2 cellular contexts compared by ENCODE assay signal in the genomic region with DNA sequence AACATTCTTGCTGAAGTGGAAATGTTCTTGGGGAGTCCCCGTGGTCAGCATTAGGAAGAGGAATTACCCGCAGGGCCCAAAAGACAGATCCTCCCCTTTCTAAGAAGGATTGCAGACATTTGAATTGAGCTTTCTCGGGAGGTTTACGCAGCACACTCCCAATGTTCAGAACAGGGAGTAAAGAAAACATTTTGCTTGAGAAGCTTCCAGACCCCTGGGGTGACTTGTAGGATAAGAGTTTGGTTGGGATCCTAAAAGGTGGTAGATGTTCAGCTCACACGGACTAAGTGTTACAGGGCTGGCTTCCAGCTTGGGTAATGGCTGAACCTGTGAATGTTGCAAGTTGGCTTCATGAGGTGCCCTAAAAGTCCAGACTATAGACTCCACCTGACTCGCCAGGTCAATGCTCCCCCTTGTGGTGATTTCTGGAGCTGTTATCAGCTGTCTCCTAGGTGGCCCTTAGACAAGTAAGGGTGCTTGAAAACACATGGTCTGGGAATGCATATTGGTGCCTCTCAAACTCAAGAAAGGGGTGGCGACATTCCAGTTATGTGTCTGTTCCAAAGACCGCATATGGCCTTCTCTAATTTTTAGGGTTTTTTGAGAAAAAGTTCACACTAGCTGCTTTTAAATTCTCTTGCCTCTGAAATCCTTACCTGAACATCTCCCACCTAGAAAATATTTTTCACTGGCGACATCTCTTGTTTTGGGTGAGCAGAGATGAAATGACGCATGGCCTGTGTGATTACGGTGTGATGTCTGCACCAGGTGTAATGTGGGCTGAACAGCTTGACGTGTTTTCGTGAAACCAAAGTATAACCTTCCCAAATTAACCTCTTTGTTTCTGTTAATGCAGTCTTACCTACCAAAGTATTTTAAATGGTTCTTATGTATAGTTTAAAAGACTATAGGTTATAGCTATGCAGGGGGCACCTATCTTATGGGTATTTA.
A peak's percentile ranks its signal among the peaks of the same experiment; 100 is the strongest.
TF ChIP-seq lines count a peak whose summit lies in the region.

No MANE protein-coding gene starts in this region.

TF ChIP-seq in GM12891, 5 proteins besides CTCF, POLR2A, EP300 and RAD21:
- TF ChIP-seq TAF1 (IDR thresholded peaks at IDR 0.05; ENCODE audit: low read depth, low read length) (no peak), POU2F2 (IDR thresholded peaks at IDR 0.05; ENCODE audit: low read depth, low read length) (no peak), PAX5 (IDR thresholded peaks at IDR 0.05; ENCODE audit: insufficient read depth, low read length, severe bottlenecking) (no peak), SPI1 (IDR thresholded peaks at IDR 0.05; ENCODE audit: low read depth, low read length) (no peak)

TF ChIP-seq in H1, 55 proteins besides CTCF, POLR2A, EP300 and RAD21:
- TF ChIP-seq YY1 (IDR thresholded peaks at IDR 0.05; ENCODE audit: low read depth, low read length): 0 out of 2 replicates have a peak, but pooled peaks have one; percentile 46
- TF ChIP-seq, protein P1, sequence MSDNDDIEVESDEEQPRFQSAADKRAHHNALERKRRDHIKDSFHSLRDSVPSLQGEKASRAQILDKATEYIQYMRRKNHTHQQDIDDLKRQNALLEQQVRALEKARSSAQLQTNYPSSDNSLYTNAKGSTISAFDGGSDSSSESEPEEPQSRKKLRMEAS (IDR thresholded peaks at IDR 0.05): peak; percentile 67
- TF ChIP-seq, protein P2, sequence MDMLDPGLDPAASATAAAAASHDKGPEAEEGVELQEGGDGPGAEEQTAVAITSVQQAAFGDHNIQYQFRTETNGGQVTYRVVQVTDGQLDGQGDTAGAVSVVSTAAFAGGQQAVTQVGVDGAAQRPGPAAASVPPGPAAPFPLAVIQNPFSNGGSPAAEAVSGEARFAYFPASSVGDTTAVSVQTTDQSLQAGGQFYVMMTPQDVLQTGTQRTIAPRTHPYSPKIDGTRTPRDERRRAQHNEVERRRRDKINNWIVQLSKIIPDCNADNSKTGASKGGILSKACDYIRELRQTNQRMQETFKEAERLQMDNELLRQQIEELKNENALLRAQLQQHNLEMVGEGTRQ (IDR thresholded peaks at IDR 0.05; ENCODE audit: low read length): no peak
- peak in 1 of 2 experiments; percentile 41; a peak in 1 of 4 replicates for TF ChIP-seq SIN3A (conservative IDR thresholded peaks at IDR 0.05 in 1 of 2, IDR thresholded peaks at IDR 0.05 in 1 of 2; ENCODE audit: low read depth in 1 of 2, low read length in 2 of 2)
- no peak for TF ChIP-seq SIRT6 (IDR thresholded peaks at IDR 0.05; ENCODE audit: low read length)
